Comparison of ENCODE assay signal across 1 cellular context in genomic region chr20:2840138-2840966, GRCh38.
TF ChIP-seq lines count a peak whose summit lies in the region.

Gene PCED1A (minus strand): TSS chr20:2840655. CDS start chr20:2839912, 743 bp downstream.
Gene VPS16 (plus strand): TSS chr20:2840745. CDS start chr20:2840775, 30 bp downstream.

TF ChIP-seq in HepG2, 621 proteins besides CTCF, POLR2A, EP300 and RAD21 (continued from another document and continues in another):
- TF ChIP-seq ZNF281 (CRISPR knock-in tag; IDR thresholded peaks at IDR 0.05; ENCODE audit: borderline replicate concordance) (peak; percentile 52), GABPA (IDR thresholded peaks at IDR 0.05; ENCODE audit: low read depth, low read length) (peak; percentile 95), GABPA (CRISPR knock-in tag; IDR thresholded peaks at IDR 0.05; ENCODE audit: low read depth) (peak; percentile 91), KIAA2018 (CRISPR knock-in tag; IDR thresholded peaks at IDR 0.05; ENCODE audit: borderline replicate concordance) (peak; percentile 93; the same call in 1 of the 2 replicates), TFDP1 (CRISPR knock-in tag; IDR thresholded peaks at IDR 0.05; ENCODE audit: borderline replicate concordance) (peak; percentile 88; the same call in 1 of the 2 replicates), ZNF451 (CRISPR knock-in tag; IDR thresholded peaks at IDR 0.05) (peak; percentile 99), ZNF232 (CRISPR knock-in tag; IDR thresholded peaks at IDR 0.05; ENCODE audit: borderline replicate concordance) (peak; percentile 88), IKZF1 (IDR thresholded peaks at IDR 0.05) (no peak), HBP1 (CRISPR knock-in tag; IDR thresholded peaks at IDR 0.05; ENCODE audit: low read depth) (peak; percentile 76; the same call in 1 of the 2 replicates), ZNF512B (CRISPR knock-in tag; IDR thresholded peaks at IDR 0.05; ENCODE audit: borderline replicate concordance) (no peak), FOXK2 (IDR thresholded peaks at IDR 0.05) (no peak), CBX1 (IDR thresholded peaks at IDR 0.05; ENCODE audit: low read depth) (peak; percentile 90), UBTF (CRISPR knock-in tag; IDR thresholded peaks at IDR 0.05) (peak; percentile 95), MLXIP (CRISPR knock-in tag; IDR thresholded peaks at IDR 0.05; ENCODE audit: borderline replicate concordance) (peak; percentile 90; the same call in 1 of the 2 replicates), TRIM24 (CRISPR knock-in tag; IDR thresholded peaks at IDR 0.05) (no peak), GLMP (CRISPR knock-in tag; IDR thresholded peaks at IDR 0.05; ENCODE audit: borderline replicate concordance) (no peak), BORCS8-MEF2B (CRISPR knock-in tag; IDR thresholded peaks at IDR 0.05) (peak; percentile 98), JUNB (CRISPR knock-in tag; IDR thresholded peaks at IDR 0.05; ENCODE audit: borderline replicate concordance) (no peak), EZH2 (conservative IDR thresholded peaks at IDR 0.05; ENCODE audit: low read depth, low read length) (no peak), ZNF782 (CRISPR knock-in tag; IDR thresholded peaks at IDR 0.05; ENCODE audit: borderline replicate concordance) (peak; percentile 96), ZNF431 (CRISPR knock-in tag; IDR thresholded peaks at IDR 0.05; ENCODE audit: borderline replicate concordance, low read depth) (no peak), ZNF549 (CRISPR knock-in tag; IDR thresholded peaks at IDR 0.05) (peak; percentile 79; the same call in 1 of the 2 replicates), ZNF841 (CRISPR knock-in tag; IDR thresholded peaks at IDR 0.05; ENCODE audit: borderline replicate concordance) (peak; percentile 80; the same call in 1 of the 2 replicates), RFX1 (IDR thresholded peaks at IDR 0.05) (no peak), FOXO1 (CRISPR knock-in tag; IDR thresholded peaks at IDR 0.05) (peak; percentile 66), ZNF234 (CRISPR knock-in tag; conservative IDR thresholded peaks at IDR 0.05) (0 out of 2 replicates have a peak, but pooled peaks have one; percentile 75)
